15 cellular contexts compared by ENCODE assay signal in genomic region chr18:74722237-74722636, GRCh38.
DNase-seq lines count a peak whose midpoint lies in the region; ATAC-seq lines count a peak whose summit lies in the region.
"Had no signal": no experiment of that assay in that cellular context is flagged by ENCODE, and none has a peak within 500 bp of the region (broad histone marks: within the 10 kb centered on the region; RNA-seq: fewer than 3 reads in every experiment).

No MANE protein-coding gene starts in this region.

- no peak overlapping the region for H3K4ac ChIP-seq in neuronal stem cell (ENCODE audit: low read length)

- H3K18ac ChIP-seq in neuronal stem cell (ENCODE audit: low read length) = no peak overlapping the region

- intact Hi-C loops in left cardiac atrium (cut with DNase I) (no loop called here), cardiac septum (cut with DNase I) (no loop called here), left colon (cut with DNase I, micrococcal nuclease) (no loop called here)

- no peak overlapping the region for H2AFZ ChIP-seq in neuronal stem cell (ENCODE audit: low read length)

- peaks cover 0 to 4% of the 10 kb centered on the region in 2 donors for H3K9me3 ChIP-seq in neuronal stem cell (replicated peaks in 1 of 2; ENCODE audit: control insufficient read depth in 2 of 2, insufficient read depth in 1 of 2, low read depth in 1 of 2, low read length in 2 of 2)
- H3K9me3 ChIP-seq: A549, pancreas had no signal

- H3K4me2 ChIP-seq in neuronal stem cell (ENCODE audit: insufficient read depth, low read length, poor library complexity, severe bottlenecking) = no peak overlapping the region
- H3K4me2 ChIP-seq: A549 had no signal

- no peak overlapping the region for H2BK12ac ChIP-seq in neuronal stem cell (ENCODE audit: low read length)

- H3K27ac ChIP-seq in neuronal stem cell (replicated peaks; ENCODE audit: low read length) = no peak overlapping the region
- H3K27ac ChIP-seq: A549, pancreas had no signal

- no peaks in the 10 kb centered on the region for H3K4me1 ChIP-seq in neuronal stem cell (ENCODE audit: control insufficient read depth in 2 of 2, insufficient read depth in 1 of 2, low read depth in 1 of 2, low read length in 2 of 2)
- H3K4me1 ChIP-seq: A549 had no signal

- H2BK15ac ChIP-seq in neuronal stem cell (ENCODE audit: low read length) = no peak overlapping the region

- H3K14ac ChIP-seq in neuronal stem cell (ENCODE audit: low read length) = no peak overlapping the region

- no peak overlapping the region for H4K91ac ChIP-seq in neuronal stem cell (ENCODE audit: low read depth, low read length, poor library complexity)

- no peak overlapping the region for H2BK120ac ChIP-seq in neuronal stem cell (ENCODE audit: low read depth, low read length)

- no peak overlapping the region for H2AK5ac ChIP-seq in neuronal stem cell (ENCODE audit: low read depth, low read length)

- ATAC-seq in left cardiac atrium (peak; percentile 19 to 47), left colon (no peak)
- ATAC-seq: A549, pancreas had no signal

- no peak overlapping the region for H3K23ac ChIP-seq in neuronal stem cell (ENCODE audit: low read depth, low read length, poor library complexity)

- no peak for DNase-seq in left cardiac atrium
- DNase-seq in cardiac septum (ENCODE audit: low spot score) = no peak
- peak; percentile 23 for DNase-seq in SKM-1 (lab: John Stamatoyannopoulos, UW; ENCODE audit: unreplicated experiment)
- peak; percentile 72 for DNase-seq in fibroblast of peridontal ligament (ENCODE audit: extremely low read depth)
- no peak for DNase-seq in neuronal stem cell (ENCODE audit: low spot score)
- no peak for DNase-seq in left colon
- DNase-seq in mucosa of gallbladder (ENCODE audit: low spot score) = no peak
- DNase-seq in superior temporal gyrus (ENCODE audit: extremely low spot score) = no peak
- DNase-seq: activated naive CD4-positive, alpha-beta T cell treated with Interleukin-2 at 50 U/mL for 16 hours; Calu3; NCI-H1930; NCI-H774; pancreas; SHP77 treated with DMSO at 0.1 percent for 48 hours had no signal

- no peaks in the 10 kb centered on the region for H3K27me3 ChIP-seq in neuronal stem cell (ENCODE audit: control insufficient read depth in 3 of 3, insufficient read depth in 3 of 3, low read depth in 1 of 3, low read length in 3 of 3)
- H3K27me3 ChIP-seq: pancreas had no signal

- peaks cover 4% of the 10 kb centered on the region for H3K79me1 ChIP-seq in neuronal stem cell (ENCODE audit: low read depth, low read length)

- H3K9ac ChIP-seq in neuronal stem cell (ENCODE audit: low read depth, low read length, poor library complexity) = no peak overlapping the region

- H3K36me3 ChIP-seq in neuronal stem cell (replicated peaks in 1 of 2; ENCODE audit: control insufficient read depth in 2 of 2, insufficient read depth in 2 of 2, low read length in 2 of 2) = no peaks in the 10 kb centered on the region
- H3K36me3 ChIP-seq: pancreas had no signal

- no CpG with 5 or more reads among the region's 2 CpGs for WGBS in neuronal stem cell (ENCODE audit: extremely low coverage in 2 of 2, insufficient read length in 2 of 2, insufficient replicate concordance in 1 of 2), 2 donors

- no peak overlapping the region for H3K4me3 ChIP-seq in neuronal stem cell (ENCODE audit: low read length in 2 of 2)
- H3K4me3 ChIP-seq: A549, pancreas had no signal

- H4K8ac ChIP-seq in neuronal stem cell (ENCODE audit: low read depth, low read length) = no peak overlapping the region

- H2BK5ac ChIP-seq in neuronal stem cell (ENCODE audit: low read length) = no peak overlapping the region

Comparison
In these comparisons a context has a peak if more than half of its experiments do, and no peak if none do; other contexts are left out.
1. DNase-seq: peak in SKM-1 (single experiment) and fibroblast of peridontal ligament (single experiment); none in left cardiac atrium (single experiment), cardiac septum (single experiment), neuronal stem cell (single experiment), left colon (0 of 2), mucosa of gallbladder (single experiment) and superior temporal gyrus (single experiment).